8 cellular contexts compared by ENCODE assay signal in the genomic region with DNA sequence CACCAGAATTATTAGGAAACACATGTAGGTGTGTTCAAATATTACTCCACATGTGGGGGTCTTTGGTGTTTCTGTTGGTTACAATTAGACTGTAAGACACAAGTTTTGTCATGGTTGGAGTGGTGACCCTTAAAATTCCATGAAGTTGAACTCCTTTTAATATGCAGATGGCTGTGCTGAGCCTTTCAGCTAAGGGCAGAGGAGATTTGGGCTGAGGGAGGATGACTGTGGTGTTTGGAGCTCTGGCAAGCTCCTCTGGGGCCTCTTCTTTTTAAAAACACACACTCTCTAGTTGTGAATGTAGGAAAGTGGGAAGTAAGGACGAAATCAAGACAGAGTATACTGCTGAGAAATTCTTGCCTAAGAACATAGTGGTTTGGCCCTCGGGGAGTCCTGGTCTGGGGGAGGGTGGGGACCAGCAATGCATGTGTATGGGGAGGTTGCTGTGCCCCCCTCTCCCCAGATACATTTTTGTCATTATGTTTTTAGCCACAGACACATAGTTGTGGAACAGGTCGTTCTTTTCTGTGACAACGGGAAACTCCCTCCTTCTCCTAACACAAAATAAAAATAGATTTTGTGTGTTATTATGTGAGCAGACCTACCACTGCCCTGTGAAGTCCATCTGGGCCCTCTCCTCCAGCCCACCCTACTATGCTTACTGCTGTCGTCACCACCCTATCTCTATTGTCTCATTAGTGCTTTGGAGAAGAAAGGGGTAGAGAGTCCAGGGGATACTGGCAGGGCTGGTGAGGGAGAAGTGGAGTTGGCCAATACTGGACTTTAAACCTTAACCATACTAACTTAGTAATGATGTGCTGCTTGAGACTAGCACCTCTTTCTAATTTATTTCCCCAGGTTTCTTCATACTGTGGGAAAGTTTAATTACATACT. TPM values are rescaled to one million over a fixed set of nuclear protein-coding genes. Genes with fewer than 3 reads are reported as not detected.
DNase-seq lines count a peak whose midpoint lies in the region; ATAC-seq and TF ChIP-seq lines count a peak whose summit lies in the region.

No MANE protein-coding gene starts in this region.

- no peaks in the 10 kb centered on the region for H3K27me3 ChIP-seq in CD4-positive, CD25-positive, alpha-beta regulatory T cell (ENCODE audit: control insufficient read depth, insufficient read depth, low read length)
- no peaks in the 10 kb centered on the region for H3K27me3 ChIP-seq in Caco-2 (replicated peaks; ENCODE audit: control insufficient read depth, insufficient read depth, low read length)

- peak overlapping the region; percentile 34 to 75 (median 46) for H3K4me3 Mint-ChIP-seq in CD4-positive, CD25-positive, alpha-beta regulatory T cell
- no peak overlapping the region for H3K4me3 Mint-ChIP-seq in dendritic cell treated with granulocyte-macrophage colony-stimulating factor and Interleukin-4, amounts not matched to agents 40 ng/mL and 50 ng/mL, for 4 days
- no peak overlapping the region for H3K4me3 Mint-ChIP-seq in osteocyte (ENCODE audit: unreplicated experiment)
- no peak overlapping the region for H3K4me3 Mint-ChIP-seq in Caco-2 (ENCODE audit: unreplicated experiment)

- no peak for DNase-seq in CD4-positive, CD25-positive, alpha-beta regulatory T cell
- DNase-seq in OCI-M1 (lab: John Stamatoyannopoulos, UW) (peak; percentile 37), osteocyte (ENCODE audit: extremely low spot score, unreplicated experiment) (no peak), 8988T (no peak), Caco-2 (no peak), A172 (ENCODE audit: low spot score) (no peak)

- no peaks in the 10 kb centered on the region for H3K9me3 Mint-ChIP-seq in CD4-positive, CD25-positive, alpha-beta regulatory T cell
- H3K9me3 Mint-ChIP-seq in dendritic cell treated with granulocyte-macrophage colony-stimulating factor and Interleukin-4, amounts not matched to agents 40 ng/mL and 50 ng/mL, for 4 days, result no peaks in the 10 kb centered on the region
- H3K9me3 Mint-ChIP-seq in osteocyte (ENCODE audit: unreplicated experiment) (no peaks in the 10 kb centered on the region), Caco-2 (ENCODE audit: unreplicated experiment) (no peaks in the 10 kb centered on the region)

- TF ChIP-seq CTCF in osteocyte (IDR thresholded peaks at IDR 0.05) (no peak), Caco-2 (IDR thresholded peaks at IDR 0.05; ENCODE audit: insufficient read depth in 1 of 2, low read depth in 1 of 2, low read length in 1 of 2, severe bottlenecking in 1 of 2, unreplicated experiment in 1 of 2) (no peak)

- no peaks in the 10 kb centered on the region for H3K27me3 Mint-ChIP-seq in CD4-positive, CD25-positive, alpha-beta regulatory T cell
- no peaks in the 10 kb centered on the region for H3K27me3 Mint-ChIP-seq in dendritic cell treated with granulocyte-macrophage colony-stimulating factor and Interleukin-4, amounts not matched to agents 40 ng/mL and 50 ng/mL, for 4 days
- H3K27me3 Mint-ChIP-seq in osteocyte (ENCODE audit: unreplicated experiment), result no peaks in the 10 kb centered on the region
- peaks cover 15% of the 10 kb centered on the region for H3K27me3 Mint-ChIP-seq in Caco-2 (ENCODE audit: insufficient read depth, unreplicated experiment)

- intact Hi-C loops in dendritic cell treated with granulocyte-macrophage colony-stimulating factor and Interleukin-4, amounts not matched to agents 40 ng/mL and 50 ng/mL, for 4 days (cut with micrococcal nuclease), result no loop called here
- intact Hi-C loops in Caco-2 (cut with micrococcal nuclease; ENCODE audit: unreplicated experiment), result no loop called here

- peak overlapping the region; percentile 67 to 85 (median 83) for H3K27ac Mint-ChIP-seq in CD4-positive, CD25-positive, alpha-beta regulatory T cell
- H3K27ac Mint-ChIP-seq in dendritic cell treated with granulocyte-macrophage colony-stimulating factor and Interleukin-4, amounts not matched to agents 40 ng/mL and 50 ng/mL, for 4 days, result peak overlapping the region; percentile 61
- H3K27ac Mint-ChIP-seq in osteocyte (ENCODE audit: unreplicated experiment), result peak overlapping the region; percentile 74
- H3K27ac Mint-ChIP-seq in Caco-2 (ENCODE audit: unreplicated experiment), result no peak overlapping the region

- H3K4me3 ChIP-seq in CD4-positive, CD25-positive, alpha-beta regulatory T cell (ENCODE audit: low read depth, low read length), result peak overlapping the region; percentile 8
- H3K4me3 ChIP-seq in Caco-2 (ENCODE audit: low read depth, low read length), result no peak overlapping the region

- peaks cover 86% of the 10 kb centered on the region for H3K4me1 ChIP-seq in CD4-positive, CD25-positive, alpha-beta regulatory T cell (ENCODE audit: control insufficient read depth, insufficient read depth, low read length, poor library complexity, severe bottlenecking)
- H3K4me1 ChIP-seq in Caco-2, result no peaks in the 10 kb centered on the region

- peak overlapping the region; percentile 45 for H3K27ac ChIP-seq in CD4-positive, CD25-positive, alpha-beta regulatory T cell (ENCODE audit: insufficient read depth, low read length, poor library complexity, severe bottlenecking)

- no peaks in the 10 kb centered on the region for H3K9me3 ChIP-seq in CD4-positive, CD25-positive, alpha-beta regulatory T cell (ENCODE audit: control insufficient read depth in 2 of 2, low read length in 2 of 2)
- H3K9me3 ChIP-seq in Caco-2, result no peaks in the 10 kb centered on the region

- CTCF ChIA-PET in Caco-2 (lab: Charles Lee), result no interaction called here

- no TSS peak for BruUV-seq in Caco-2 (replicated peaks; lab: Mats Ljungman, UMichigan)

- no peak for ATAC-seq in CD4-positive, CD25-positive, alpha-beta regulatory T cell (ENCODE audit: low read depth in 2 of 2)
- no peak for ATAC-seq in HG03175 (IDR thresholded peaks at IDR 0.05; ENCODE audit: unreplicated experiment)

- H3K36me3 Mint-ChIP-seq in CD4-positive, CD25-positive, alpha-beta regulatory T cell, result peaks cover 20% of the 10 kb centered on the region
- H3K36me3 Mint-ChIP-seq in dendritic cell treated with granulocyte-macrophage colony-stimulating factor and Interleukin-4, amounts not matched to agents 40 ng/mL and 50 ng/mL, for 4 days (ENCODE audit: low read depth), result peaks cover 24% of the 10 kb centered on the region
- H3K36me3 Mint-ChIP-seq in osteocyte (ENCODE audit: unreplicated experiment) (peaks cover 4% of the 10 kb centered on the region), Caco-2 (ENCODE audit: insufficient read depth, unreplicated experiment) (no peaks in the 10 kb centered on the region)

- H3K4me1 Mint-ChIP-seq in CD4-positive, CD25-positive, alpha-beta regulatory T cell, result peaks cover 62 to 99% (median 89%) of the 10 kb centered on the region in 4 donors
- H3K4me1 Mint-ChIP-seq in dendritic cell treated with granulocyte-macrophage colony-stimulating factor and Interleukin-4, amounts not matched to agents 40 ng/mL and 50 ng/mL, for 4 days (ENCODE audit: low read depth), result peaks cover 67% of the 10 kb centered on the region
- H3K4me1 Mint-ChIP-seq in osteocyte (ENCODE audit: unreplicated experiment) (peaks cover 18% of the 10 kb centered on the region), Caco-2 (ENCODE audit: low read depth, unreplicated experiment) (no peaks in the 10 kb centered on the region)

- H3K36me3 ChIP-seq in CD4-positive, CD25-positive, alpha-beta regulatory T cell (ENCODE audit: control insufficient read depth, insufficient read depth, low read length), result peaks cover 7% of the 10 kb centered on the region
- no peaks in the 10 kb centered on the region for H3K36me3 ChIP-seq in Caco-2 (ENCODE audit: control insufficient read depth, insufficient read depth, low read length)

- POLR2A ChIA-PET in Caco-2 (lab: Charles Lee), result no interaction called here

RNA-seq across cellular contexts. Expression of gene SMARCA2, which starts 10.0 kb away (rescaled TPM):
- 298 TPM for total RNA-seq in CD4-positive, CD25-positive, alpha-beta regulatory T cell
- polyA plus RNA-seq in CD4-positive, CD25-positive, alpha-beta regulatory T cell, result 10 to 100 TPM; 28.7 to 45.5 (median 34.9) TPM
- total RNA-seq in osteocyte, result 110 and 115 TPM in 2 replicates
- 7.9 and 13.5 TPM in 2 replicates for total RNA-seq in Caco-2 (2022)
- total RNA-seq in A172 (2014; rRNA removed; shearing (Covaris generic)), result 34.4 and 55.3 TPM in 2 replicates

Comparison
In these comparisons a context has a peak if more than half of its experiments do, and no peak if none do; other contexts are left out.
1. H3K4me3 Mint-ChIP-seq: peak in CD4-positive, CD25-positive, alpha-beta regulatory T cell (4 of 4); none in dendritic cell treated with granulocyte-macrophage colony-stimulating factor and Interleukin-4, amounts not matched to agents 40 ng/mL and 50 ng/mL, for 4 days (single experiment), osteocyte (single experiment) and Caco-2 (single experiment).